ENCODE assay signal across 1 cellular context in genomic region chr15:70873232-70874054, GRCh38.
TF ChIP-seq lines count a peak whose summit lies in the region.

No MANE protein-coding gene starts in this region.

TF ChIP-seq in HepG2, 621 proteins besides CTCF, POLR2A, EP300 and RAD21:
- TF ChIP-seq TRIM22 (IDR thresholded peaks at IDR 0.05) (no peak), MNT (IDR thresholded peaks at IDR 0.05) (0 out of 2 replicates have a peak, but pooled peaks have one; percentile 11), ZNF12 (CRISPR knock-in tag; IDR thresholded peaks at IDR 0.05) (peak; percentile 87; the same call in 1 of the 2 replicates), NFYC (CRISPR knock-in tag; IDR thresholded peaks at IDR 0.05) (no peak), RELA (CRISPR knock-in tag; IDR thresholded peaks at IDR 0.05) (no peak), ATF4 (CRISPR knock-in tag; IDR thresholded peaks at IDR 0.05) (no peak), RBAK (CRISPR knock-in tag; IDR thresholded peaks at IDR 0.05) (peak; percentile 89), ZEB1 (IDR thresholded peaks at IDR 0.05; ENCODE audit: insufficient replicate concordance, low read depth) (no peak)
- TF ChIP-seq, protein P1, sequence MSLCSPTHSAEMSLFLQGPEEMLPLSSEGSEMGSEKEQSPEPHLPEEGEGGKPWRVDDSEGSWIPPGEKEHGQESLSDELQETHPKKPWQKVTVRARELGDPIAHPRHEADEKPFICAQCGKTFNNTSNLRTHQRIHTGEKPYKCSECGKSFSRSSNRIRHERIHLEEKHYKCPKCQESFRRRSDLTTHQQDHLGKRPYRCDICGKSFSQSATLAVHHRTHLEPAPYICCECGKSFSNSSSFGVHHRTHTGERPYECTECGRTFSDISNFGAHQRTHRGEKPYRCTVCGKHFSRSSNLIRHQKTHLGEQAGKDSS (CRISPR knock-in tag; IDR thresholded peaks at IDR 0.05; ENCODE audit: borderline replicate concordance, low read depth): no peak
- TF ChIP-seq, protein P2, sequence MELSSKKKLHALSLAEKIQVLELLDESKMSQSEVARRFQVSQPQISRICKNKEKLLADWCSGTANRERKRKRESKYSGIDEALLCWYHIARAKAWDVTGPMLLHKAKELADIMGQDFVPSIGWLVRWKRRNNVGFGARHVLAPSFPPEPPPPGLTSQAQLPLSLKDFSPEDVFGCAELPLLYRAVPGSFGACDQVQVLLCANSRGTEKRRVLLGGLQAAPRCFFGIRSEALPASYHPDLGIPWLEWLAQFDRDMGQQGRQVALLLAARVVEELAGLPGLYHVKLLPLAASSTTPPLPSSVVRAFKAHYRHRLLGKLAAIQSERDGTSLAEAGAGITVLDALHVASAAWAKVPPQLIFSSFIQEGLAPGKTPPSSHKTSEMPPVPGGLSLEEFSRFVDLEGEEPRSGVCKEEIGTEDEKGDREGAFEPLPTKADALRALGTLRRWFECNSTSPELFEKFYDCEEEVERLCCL (CRISPR knock-in tag; IDR thresholded peaks at IDR 0.05; ENCODE audit: borderline replicate concordance): no peak
- TF ChIP-seq, protein P3, sequence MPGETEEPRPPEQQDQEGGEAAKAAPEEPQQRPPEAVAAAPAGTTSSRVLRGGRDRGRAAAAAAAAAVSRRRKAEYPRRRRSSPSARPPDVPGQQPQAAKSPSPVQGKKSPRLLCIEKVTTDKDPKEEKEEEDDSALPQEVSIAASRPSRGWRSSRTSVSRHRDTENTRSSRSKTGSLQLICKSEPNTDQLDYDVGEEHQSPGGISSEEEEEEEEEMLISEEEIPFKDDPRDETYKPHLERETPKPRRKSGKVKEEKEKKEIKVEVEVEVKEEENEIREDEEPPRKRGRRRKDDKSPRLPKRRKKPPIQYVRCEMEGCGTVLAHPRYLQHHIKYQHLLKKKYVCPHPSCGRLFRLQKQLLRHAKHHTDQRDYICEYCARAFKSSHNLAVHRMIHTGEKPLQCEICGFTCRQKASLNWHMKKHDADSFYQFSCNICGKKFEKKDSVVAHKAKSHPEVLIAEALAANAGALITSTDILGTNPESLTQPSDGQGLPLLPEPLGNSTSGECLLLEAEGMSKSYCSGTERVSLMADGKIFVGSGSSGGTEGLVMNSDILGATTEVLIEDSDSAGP (CRISPR knock-in tag; IDR thresholded peaks at IDR 0.05; ENCODE audit: borderline replicate concordance): no peak
